Comparison of ENCODE assay signal across 27 cellular contexts in genomic region chr1:216416488-216416887, GRCh38. TPM values are rescaled to one million over a fixed set of nuclear protein-coding genes. Genes with fewer than 3 reads are reported as not detected.
"Had no signal": no experiment of that assay in that cellular context is flagged by ENCODE, and none has a peak within 500 bp of the region (broad histone marks: within the 10 kb centered on the region; RNA-seq: fewer than 3 reads in every experiment).

No MANE protein-coding gene starts in this region.

- DNase-seq: dorsolateral prefrontal cortex; effector CD4-positive, alpha-beta T cell; foreskin keratinocyte; heart left ventricle; kidney; mesenchymal stem cell; mucosa of descending colon; naive B cell; sigmoid colon; small intestine; stimulated activated CD4-positive, alpha-beta T cell treated with anti-CD3 and anti-CD28 coated beads, Interleukin-1b, Interleukin-23, amount 100 ng/mL, for 48 hours; stimulated activated CD4-positive, alpha-beta T cell treated with anti-CD3 and anti-CD28 coated beads, Interleukin-4, amount 100 ng/mL, for 1 hour; stimulated activated CD8-positive, alpha-beta memory T cell treated with anti-CD3 and anti-CD28 coated beads, Interleukin-4, amount 100 ng/mL, for 48 hours; stimulated activated naive CD4-positive, alpha-beta T cell; stimulated activated naive CD8-positive, alpha-beta T cell treated with anti-CD3 and anti-CD28 coated beads, Interleukin-15, amount 100 ng/mL, for 72 hours; transverse colon had no signal

- H3K36me3 ChIP-seq: gastroesophageal sphincter, heart left ventricle, neural progenitor cell, prostate gland, right atrium auricular region, sigmoid colon, suprapubic skin, transverse colon, vagina had no signal

- H3K27me3 ChIP-seq: dorsolateral prefrontal cortex, foreskin keratinocyte, gastroesophageal sphincter, heart left ventricle, hepatocyte, neural progenitor cell, right atrium auricular region, sigmoid colon, suprapubic skin, transverse colon, vagina had no signal

- H3K4me3 ChIP-seq: dorsolateral prefrontal cortex, gastroesophageal sphincter, heart left ventricle, hepatocyte, mucosa of descending colon, neural progenitor cell, prostate gland, right atrium auricular region, sigmoid colon, suprapubic skin, transverse colon, vagina had no signal

- H3K9me3 ChIP-seq: gastroesophageal sphincter, heart left ventricle, mucosa of descending colon, prostate gland, right atrium auricular region, sigmoid colon, suprapubic skin, transverse colon, vagina had no signal

- H3K27ac ChIP-seq: dorsolateral prefrontal cortex, foreskin keratinocyte, gastroesophageal sphincter, heart left ventricle, hepatocyte, neural progenitor cell, prostate gland, right atrium auricular region, sigmoid colon, suprapubic skin, transverse colon, vagina had no signal

- H3K4me1 ChIP-seq: foreskin keratinocyte, gastroesophageal sphincter, heart left ventricle, neural progenitor cell, prostate gland, right atrium auricular region, sigmoid colon, suprapubic skin, transverse colon, vagina had no signal

- ATAC-seq: foreskin keratinocyte; gastroesophageal sphincter; heart left ventricle; left lobe of liver; mucosa of descending colon; natural killer cell treated with Interleukin-12 subunit alpha and Interleukin-12 subunit beta and Interleukin-15 and Interleukin-18, amount 100 ng/mL, for 72 hours; stimulated activated naive CD8-positive, alpha-beta T cell treated with anti-CD3 and anti-CD28 coated beads, Interleukin-15, amount 100 ng/mL, for 72 hours had no signal

RNA-seq across cellular contexts. Expression of gene USH2A, which starts 6.8 kb away (rescaled TPM):
- total RNA-seq: foreskin keratinocyte; lung microvascular endothelial cell; natural killer cell treated with Interleukin-12 subunit alpha and Interleukin-12 subunit beta and Interleukin-15 and Interleukin-18, amount 100 ng/mL, for 72 hours; osteocyte; sigmoid colon had no signal
